In genomic region chr3:127077506-127078064, GRCh38 we compare ENCODE assay signal across 23 cellular contexts.
DNase-seq lines count a peak whose midpoint lies in the region; ATAC-seq and TF ChIP-seq lines count a peak whose summit lies in the region.
"Had no signal": no experiment of that assay in that cellular context is flagged by ENCODE, and none has a peak within 500 bp of the region (broad histone marks: within the 10 kb centered on the region; RNA-seq: fewer than 3 reads in every experiment).

No MANE protein-coding gene starts in this region.

- no peak overlapping the region for H3K27ac ChIP-seq in osteoblast (ENCODE audit: low read depth, low read length)
- H3K27ac ChIP-seq in suprapubic skin, result no peak overlapping the region
- no peak overlapping the region for H3K27ac ChIP-seq in ovary
- H3K27ac ChIP-seq: 22Rv1, KMS-11, Peyer's patch had no signal

- 92% methylated on average over 10 of the region's 10 CpGs for WGBS in suprapubic skin
- WGBS in ovary, 3 donors, result 83 to 93% (median 87%) methylated on average over 9 to 10 of the region's 10 CpGs

- no peak overlapping the region for H3K4me2 ChIP-seq in osteoblast (ENCODE audit: insufficient read depth, low read length)
- H3K4me2 ChIP-seq: KMS-11 had no signal

- H3K79me2 ChIP-seq in osteoblast (ENCODE audit: insufficient read depth, low read length), result no peaks in the 10 kb centered on the region

- TF ChIP-seq POLR2A in suprapubic skin (IDR thresholded peaks at IDR 0.05) (no peak), ovary (IDR thresholded peaks at IDR 0.05) (no peak)

- H3K9me3 ChIP-seq in osteoblast (ENCODE audit: low read depth, low read length), result no peaks in the 10 kb centered on the region
- no peaks in the 10 kb centered on the region for H3K9me3 ChIP-seq in suprapubic skin
- H3K9me3 ChIP-seq in ovary, result no peaks in the 10 kb centered on the region
- H3K9me3 ChIP-seq: Peyer's patch had no signal

- H3K27me3 ChIP-seq in osteoblast (ENCODE audit: insufficient read depth, low read length) (peaks cover 4% of the 10 kb centered on the region), suprapubic skin (no peaks in the 10 kb centered on the region), ovary (no peaks in the 10 kb centered on the region)
- H3K27me3 ChIP-seq: Peyer's patch had no signal

- H3K36me3 ChIP-seq in osteoblast (ENCODE audit: insufficient read depth, low read length) (no peaks in the 10 kb centered on the region), suprapubic skin (no peaks in the 10 kb centered on the region), ovary (no peaks in the 10 kb centered on the region)
- H3K36me3 ChIP-seq: Peyer's patch had no signal

- TF ChIP-seq CTCF in osteoblast (IDR thresholded peaks at IDR 0.05; ENCODE audit: extremely low read depth, low read depth, low read length) (no peak), suprapubic skin (IDR thresholded peaks at IDR 0.05) (no peak), ovary (IDR thresholded peaks at IDR 0.05) (no peak)

- ATAC-seq in HG02759 (IDR thresholded peaks at IDR 0.05; ENCODE audit: unreplicated experiment), result no peak
- ATAC-seq: SK-N-SH treated with all-trans-retinoic acid at 6 μM for 48 hours had no signal

- H4K20me1 ChIP-seq in osteoblast (ENCODE audit: insufficient read depth, low read length), result no peaks in the 10 kb centered on the region

- no peak overlapping the region for H2AFZ ChIP-seq in osteoblast (ENCODE audit: low read length)

- H3K4me1 ChIP-seq in osteoblast (ENCODE audit: insufficient read depth, low read length) (peaks cover 7% of the 10 kb centered on the region), suprapubic skin (peaks cover 28% of the 10 kb centered on the region), ovary (ENCODE audit: insufficient read depth) (no peaks in the 10 kb centered on the region)
- H3K4me1 ChIP-seq: Peyer's patch had no signal

- intact Hi-C loops in ovary (cut with DNase I), result no loop called here

- peak; percentile 22 for DNase-seq in activated effector memory CD4-positive, alpha-beta T cell treated with anti-CD3 and anti-CD28 coated beads, Interleukin-2, amount 50 U/mL, for 16 hours
- DNase-seq in activated effector memory CD4-positive, alpha-beta T cell treated with Interleukin-2 at 50 U/mL for 16 hours, result no peak
- DNase-seq in NCI-H82 treated with DMSO at 0.1 percent for 48 hours (lab: John Stamatoyannopoulos, UW; ENCODE audit: unreplicated experiment), result peak; percentile 98
- peak; percentile 70 for DNase-seq in osteoblast (ENCODE audit: insufficient read length, low spot score, missing footprints)
- peak; percentile 22 to 67 for DNase-seq in suprapubic skin (ENCODE audit: low spot score in 2 of 2)
- no peak for DNase-seq in ovary
- no peak for DNase-seq in GM03348 (ENCODE audit: low spot score)
- DNase-seq: ACHN, C1 segment of cervical spinal cord, DMS53, GDM1, GOT3, HCEC 1CT, IMR-90, NCI-H1105, NCI-H2081, NCI-H2171, NCI-H526 treated with DMSO at 0.1 percent for 48 hours had no signal

- H3K4me3 ChIP-seq in osteoblast (ENCODE audit: insufficient read depth, low read length) (no peak overlapping the region), suprapubic skin (no peak overlapping the region), ovary (no peak overlapping the region)
- H3K4me3 ChIP-seq: Peyer's patch had no signal

- TF ChIP-seq EP300 in suprapubic skin (IDR thresholded peaks at IDR 0.05) (no peak), ovary (IDR thresholded peaks at IDR 0.05) (no peak)

Comparison
In these comparisons a context has a peak if more than half of its experiments do, and no peak if none do; other contexts are left out.
1. DNase-seq: peak in activated effector memory CD4-positive, alpha-beta T cell treated with anti-CD3 and anti-CD28 coated beads, Interleukin-2, amount 50 U/mL, for 16 hours (single experiment), NCI-H82 treated with DMSO at 0.1 percent for 48 hours (single experiment), osteoblast (single experiment) and suprapubic skin (2 of 2); none in activated effector memory CD4-positive, alpha-beta T cell treated with Interleukin-2 at 50 U/mL for 16 hours (single experiment), ovary (0 of 5) and GM03348 (single experiment).